8 cellular contexts compared by ENCODE assay signal in the genomic region with DNA sequence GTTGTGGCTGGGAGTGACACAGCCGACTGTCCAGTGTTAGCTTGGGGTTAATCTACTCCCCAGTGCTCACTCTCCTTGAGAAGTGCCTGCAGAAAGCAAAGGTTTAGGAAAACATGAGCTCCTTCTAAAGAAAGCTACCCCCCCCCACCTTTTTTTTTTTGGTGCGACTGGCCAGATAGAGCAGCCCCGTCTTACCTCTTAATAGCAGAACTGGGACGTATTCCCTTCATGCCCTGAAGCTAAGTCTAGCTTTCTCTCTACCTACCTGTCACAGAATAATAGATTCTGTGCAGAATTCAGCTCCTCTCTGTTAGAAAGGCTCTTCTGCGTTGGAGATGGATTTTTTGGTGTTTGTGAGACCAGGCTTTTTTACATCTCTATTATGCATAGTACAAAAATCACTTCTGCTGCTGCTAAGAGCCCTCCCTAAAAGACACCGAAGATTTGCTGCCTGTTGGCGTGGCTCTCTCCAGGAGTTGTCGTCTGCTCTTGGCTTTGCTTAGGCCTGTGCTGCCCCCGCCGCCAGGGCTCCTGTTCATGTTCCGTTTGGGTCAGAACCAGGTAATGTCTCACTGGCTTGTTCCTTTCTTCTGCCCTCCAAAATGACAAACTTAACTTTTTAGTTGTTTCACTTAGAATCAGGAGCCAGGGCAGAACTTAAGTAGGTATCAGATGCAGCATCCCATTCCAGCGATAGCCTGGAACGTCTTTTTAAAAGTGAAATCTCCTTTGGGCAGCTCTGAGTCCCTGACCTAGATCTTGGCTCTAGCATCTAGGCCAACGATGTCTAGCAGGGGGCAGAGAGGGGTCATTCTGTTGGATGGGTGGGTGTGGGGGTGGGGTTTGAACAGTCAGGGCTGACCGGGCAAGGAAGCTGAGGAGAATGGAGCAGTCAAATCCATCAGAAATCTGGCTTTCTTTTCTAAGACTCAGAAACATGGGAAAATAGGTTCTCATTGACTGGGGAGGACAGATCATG. TPM values are rescaled to one million over a fixed set of nuclear protein-coding genes. Genes with fewer than 3 reads are reported as not detected.
DNase-seq lines count a peak whose midpoint lies in the region; ATAC-seq and TF ChIP-seq lines count a peak whose summit lies in the region.

No MANE protein-coding gene starts in this region.

- WGBS in endodermal cell (ENCODE audit: insufficient coverage in 1 of 2, insufficient read length in 1 of 2), 2 experiments, result 50 to 54% methylated on average over 9 to 15 of the region's 15 CpGs

- peak overlapping the region; percentile 96 for H3K4me3 ChIP-seq in BJ (ENCODE audit: low read depth, low read length)
- peak overlapping the region; percentile 82 for H3K4me3 ChIP-seq in MG63
- peak overlapping the region; percentile 85 for H3K4me3 ChIP-seq in endodermal cell (ENCODE audit: low read length)

- H3K4me1 Mint-ChIP-seq in endodermal cell, result peaks cover 48% of the 10 kb centered on the region
- peaks cover 20 to 30% of the 10 kb centered on the region in 2 donors for H3K4me1 Mint-ChIP-seq in natural killer cell treated with Interleukin-12 subunit alpha and Interleukin-12 subunit beta and Interleukin-15 and Interleukin-18, amount 100 ng/mL, for 72 hours (ENCODE audit: low read depth in 2 of 2)

- no peak for TF ChIP-seq CTCF in BJ (IDR thresholded peaks at IDR 0.05; ENCODE audit: insufficient read depth, low read depth, low read length)
- TF ChIP-seq CTCF in endodermal cell (conservative IDR thresholded peaks at IDR 0.05), result no peak

- H3K36me3 ChIP-seq in BJ (ENCODE audit: control insufficient read depth, insufficient read depth, low read length), result peaks cover 3% of the 10 kb centered on the region; the same call in 1 of the 2 replicates
- H3K36me3 ChIP-seq in MG63, result peaks cover 45% of the 10 kb centered on the region
- H3K36me3 ChIP-seq in endodermal cell (ENCODE audit: control insufficient read depth, insufficient read depth, low read length), result no peaks in the 10 kb centered on the region

- H3K27me3 ChIP-seq in BJ (ENCODE audit: control insufficient read depth, insufficient read depth, low read length) (no peaks in the 10 kb centered on the region), MG63 (no peaks in the 10 kb centered on the region), endodermal cell (ENCODE audit: control insufficient read depth, insufficient read depth, low read length, poor library complexity, severe bottlenecking) (peaks cover 19% of the 10 kb centered on the region)

- no peak overlapping the region for H3K27ac ChIP-seq in endodermal cell (ENCODE audit: low read depth, low read length)

- no peak overlapping the region for H3K27ac Mint-ChIP-seq in endodermal cell
- H3K27ac Mint-ChIP-seq in natural killer cell treated with Interleukin-12 subunit alpha and Interleukin-12 subunit beta and Interleukin-15 and Interleukin-18, amount 100 ng/mL, for 72 hours, result peak overlapping the region; percentile 13 to 43

- POLR2A ChIA-PET in BJ (lab: Charles Lee), result interaction anchor here (0.5 to 0.9 kb wide), 6 partner anchors 22 to 130 kb away, joined by 3 to 5 read pairs (median 4); no protein-coding TSS in a partner anchor

- no peaks in the 10 kb centered on the region for H3K36me3 Mint-ChIP-seq in endodermal cell (ENCODE audit: low read depth)
- H3K36me3 Mint-ChIP-seq in natural killer cell treated with Interleukin-12 subunit alpha and Interleukin-12 subunit beta and Interleukin-15 and Interleukin-18, amount 100 ng/mL, for 72 hours, result no peaks in the 10 kb centered on the region

- H3K4me1 ChIP-seq in endodermal cell (ENCODE audit: control insufficient read depth, insufficient read depth, low read length), result peaks cover 8% of the 10 kb centered on the region

- ATAC-seq in natural killer cell treated with Interleukin-12 subunit alpha and Interleukin-12 subunit beta and Interleukin-15 and Interleukin-18, amount 100 ng/mL, for 72 hours, result no peak

- H3K9me3 Mint-ChIP-seq in endodermal cell, result no peaks in the 10 kb centered on the region
- no peaks in the 10 kb centered on the region for H3K9me3 Mint-ChIP-seq in natural killer cell treated with Interleukin-12 subunit alpha and Interleukin-12 subunit beta and Interleukin-15 and Interleukin-18, amount 100 ng/mL, for 72 hours

- peak overlapping the region; percentile 83 for H3K4me3 Mint-ChIP-seq in endodermal cell
- peak overlapping the region; percentile 88 for H3K4me3 Mint-ChIP-seq in natural killer cell treated with Interleukin-12 subunit alpha and Interleukin-12 subunit beta and Interleukin-15 and Interleukin-18, amount 100 ng/mL, for 72 hours

- CTCF ChIA-PET in BJ (lab: Yijun Ruan, JAX), result interaction anchor here (0.7 to 1.4 kb wide), 4 partner anchors 11 to 227 kb away, joined by 3 read pairs; no protein-coding TSS in a partner anchor

- DNase-seq in BJ (ENCODE audit: low read depth) (no peak), MG63 (peak; percentile 44), endodermal cell (no peak), ecto neural progenitor cell (ENCODE audit: low spot score) (no peak), HK-2 (ENCODE audit: unreplicated experiment) (no peak), DMS 273 (lab: John Stamatoyannopoulos, UW; ENCODE audit: unreplicated experiment) (no peak), GDM1 (lab: John Stamatoyannopoulos, UW) (no peak)
- no peak for DNase-seq in natural killer cell treated with Interleukin-12 subunit alpha and Interleukin-12 subunit beta and Interleukin-15 and Interleukin-18, amount 100 ng/mL, for 72 hours (ENCODE audit: low spot score)

- H3K27me3 Mint-ChIP-seq in endodermal cell (ENCODE audit: insufficient read depth), result peaks cover 18% of the 10 kb centered on the region
- peaks cover 8% of the 10 kb centered on the region in 2 donors for H3K27me3 Mint-ChIP-seq in natural killer cell treated with Interleukin-12 subunit alpha and Interleukin-12 subunit beta and Interleukin-15 and Interleukin-18, amount 100 ng/mL, for 72 hours

- H3K9me3 ChIP-seq in MG63 (no peaks in the 10 kb centered on the region), endodermal cell (ENCODE audit: control insufficient read depth, low read length) (no peaks in the 10 kb centered on the region)

- H3K9ac ChIP-seq in endodermal cell (ENCODE audit: extremely low read depth, low read length, poor library complexity, severe bottlenecking), result peak overlapping the region; percentile 57

RNA-seq across cellular contexts. Expression of a gene that starts 2.5 kb away (rescaled TPM):
- polyA plus RNA-seq in BJ (2011; rRNA removed), result 124 and 176 TPM in 2 replicates
- 522 and 534 TPM in 2 replicates for polyA minus RNA-seq in BJ (2011; rRNA and poly(A)+ RNA removed)
- 123 and 124 TPM in 2 replicates for total RNA-seq in MG63 (2014; rRNA removed; shearing (Covaris generic); ENCODE audit: low replicate concordance)
- total RNA-seq in endodermal cell, result 100 to 1,000 TPM in 1 of 2 donors, 10 to 100 TPM in 1; 88.3 to 109 TPM
- 56.6 TPM for polyA plus RNA-seq in endodermal cell (2013, experiment 1 of 2)
- 54.0 TPM for polyA plus RNA-seq in endodermal cell (2013, experiment 2 of 2)
- 10 to 100 TPM; 40.1 to 70.3 TPM for total RNA-seq in natural killer cell treated with Interleukin-12 subunit alpha and Interleukin-12 subunit beta and Interleukin-15 and Interleukin-18, amount 100 ng/mL, for 72 hours
